ENCODE assay signal across 31 cellular contexts in genomic region chr3:100857863-100858262, GRCh38.
"Had no signal": no experiment of that assay in that cellular context is flagged by ENCODE, and none has a peak within 500 bp of the region (broad histone marks: within the 10 kb centered on the region; RNA-seq: fewer than 3 reads in every experiment).

No MANE protein-coding gene starts in this region.

- H3K27ac ChIP-seq: adrenal gland, ascending aorta, brain microvascular endothelial cell, coronary artery, dorsolateral prefrontal cortex, esophagus muscularis mucosa, foreskin keratinocyte, gastrocnemius medialis, heart left ventricle, WERI-Rb-1 had no signal

- H3K36me3 ChIP-seq: adrenal gland, ascending aorta, brain microvascular endothelial cell, esophagus muscularis mucosa, gastrocnemius medialis, WERI-Rb-1 had no signal

- ATAC-seq: activated CD4-positive, alpha-beta T cell treated with anti-CD3 and anti-CD28 coated beads for 36 hours; activated CD8-positive, alpha-beta memory T cell treated with anti-CD3 and anti-CD28 coated beads, Interleukin-2, amount 10 ng/mL, durations not matched to agents 7 days and 5 days; activated CD8-positive, alpha-beta T cell treated with anti-CD3 and anti-CD28 coated beads, Interleukin-2, amount 10 ng/mL, durations not matched to agents 7 days and 5 days; activated naive CD8-positive, alpha-beta T cell treated with anti-CD3 and anti-CD28 coated beads, Interleukin-2, amount 50 U/mL, for 24 hours; foreskin keratinocyte; gastrocnemius medialis; heart left ventricle; T-helper 17 cell had no signal

- H3K4me3 ChIP-seq: adrenal gland, ascending aorta, coronary artery, dorsolateral prefrontal cortex, esophagus muscularis mucosa, gastrocnemius medialis, heart left ventricle had no signal

- H3K4me1 ChIP-seq: adrenal gland, ascending aorta, esophagus muscularis mucosa, foreskin keratinocyte, gastrocnemius medialis, heart left ventricle had no signal

- DNase-seq: activated CD4-positive, alpha-beta memory T cell treated with anti-CD3 and anti-CD28 coated beads for 36 hours; activated CD4-positive, alpha-beta T cell treated with anti-CD3 and anti-CD28 coated beads for 36 hours; activated CD4-positive, alpha-beta T cell treated with anti-CD3 and anti-CD28 coated beads, Interleukin-2, amount 10 ng/mL, durations not matched to agents 24 days and 14 days; activated CD4-positive, CD25-positive, alpha-beta regulatory T cell; activated CD4-positive, CD25-positive, alpha-beta regulatory T cell treated with anti-CD3 and anti-CD28 coated beads, Interleukin-2, amount 50 U/mL, for 72 hours; activated CD8-positive, alpha-beta memory T cell treated with anti-CD3 and anti-CD28 coated beads, Interleukin-2, amount 10 ng/mL, durations not matched to agents 7 days and 5 days; activated CD8-positive, alpha-beta memory T cell treated with anti-CD3 and anti-CD28 coated beads, Interleukin-2, amount 50 U/mL, for 4 hours; activated CD8-positive, alpha-beta T cell treated with anti-CD3 and anti-CD28 coated beads, Interleukin-2, amount 10 ng/mL, durations not matched to agents 7 days and 5 days; activated effector memory CD4-positive, alpha-beta T cell treated with anti-CD3 and anti-CD28 coated beads, Interleukin-2, amount 50 U/mL, for 16 hours; activated naive CD4-positive, alpha-beta T cell treated with anti-CD3 and anti-CD28 coated beads for 36 hours; activated naive CD8-positive, alpha-beta T cell treated with anti-CD3 and anti-CD28 coated beads for 36 hours; activated naive CD8-positive, alpha-beta T cell treated with anti-CD3 and anti-CD28 coated beads, Interleukin-2, amount 50 U/mL, for 24 hours; activated T-cell treated with anti-CD3 and anti-CD28 coated beads, Interleukin-2, amount 50 U/mL, for 1 hour; activated T-cell treated with anti-CD3 and anti-CD28 coated beads, Interleukin-2, amount 50 U/mL, for 48 hours; adrenal gland; brain microvascular endothelial cell; dorsolateral prefrontal cortex; effector memory CD4-positive, alpha-beta T cell; endodermal cell; erythroblast; foreskin keratinocyte; gastrocnemius medialis; glutamatergic neuron; heart left ventricle; T-helper 17 cell; T1000; WERI-Rb-1 had no signal

- FAIRE-seq: bronchial epithelial cell had no signal

- H3K27me3 ChIP-seq: adrenal gland, ascending aorta, brain microvascular endothelial cell, esophagus muscularis mucosa, foreskin keratinocyte, gastrocnemius medialis, heart left ventricle had no signal

- H3K9me3 ChIP-seq: adrenal gland, ascending aorta, esophagus muscularis mucosa, gastrocnemius medialis, heart left ventricle had no signal
